In the genomic region with DNA sequence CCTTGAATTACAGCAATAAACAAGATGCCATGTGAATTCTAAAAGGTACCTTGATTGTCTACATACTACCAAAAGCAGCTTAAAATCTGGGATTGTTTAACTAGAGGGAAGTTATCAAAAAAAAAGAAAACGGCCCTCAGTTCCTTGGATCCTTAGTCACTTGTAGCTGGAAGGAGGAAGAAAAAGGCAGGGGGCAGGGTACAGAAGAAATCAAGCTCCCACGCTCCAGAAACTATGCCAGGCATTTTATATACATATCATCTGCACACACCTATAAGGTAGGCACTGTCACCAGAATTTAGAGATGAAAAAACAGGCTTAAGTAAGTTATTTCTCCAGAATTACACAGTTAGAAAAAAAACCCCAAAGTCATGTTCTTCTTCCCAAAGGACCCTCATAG, we compare ENCODE assay signal across 20 cellular contexts.
DNase-seq lines count a peak whose midpoint lies in the region; ATAC-seq, FAIRE-seq and TF ChIP-seq lines count a peak whose summit lies in the region.
"Had no signal": no experiment of that assay in that cellular context is flagged by ENCODE, and none has a peak within 500 bp of the region (broad histone marks: within the 10 kb centered on the region; RNA-seq: fewer than 3 reads in every experiment).

No MANE protein-coding gene starts in this region.

- peaks cover 12% of the 10 kb centered on the region; the same call in 1 of the 2 replicates for H3F3A ChIP-seq in GM23248 (ENCODE audit: insufficient read depth)

- FAIRE-seq in pancreas (lab: Jason Lieb, UNC): no peak
- FAIRE-seq: A549, D721Med, G401.6, GM12891, GM19239 had no signal

- 49 to 63% methylated on average over 2 of the region's 2 CpGs for WGBS in GM23248 (ENCODE audit: low coverage in 1 of 2, low lambda C conversion rate in 2 of 2, missing lambda C conversion rate in 2 of 2), 2 experiments
- 65 to 78% methylated on average over 2 of the region's 2 CpGs for WGBS in pancreas, 2 donors

- H3K27ac ChIP-seq in GM23248 (no peak overlapping the region), pancreas (no peak overlapping the region)
- H3K27ac ChIP-seq: 22Rv1; A549; BLaER1 treated with 17β-estradiol and CSF1 and Interleukin-3, amounts not matched to agents 10 nM and 100 nM; C4-2B had no signal

- no peaks in the 10 kb centered on the region for H3K9me2 ChIP-seq in GM23248 (ENCODE audit: insufficient read depth)

- H3K9ac ChIP-seq in GM23248: no peak overlapping the region
- H3K9ac ChIP-seq: BLaER1 treated with 17β-estradiol and CSF1 and Interleukin-3, amounts not matched to agents 10 nM and 100 nM had no signal

- peak; percentile 31 for ATAC-seq in left colon
- no peak for ATAC-seq in pancreas
- ATAC-seq: A549; CD8-positive, alpha-beta T cell had no signal

- no peaks in the 10 kb centered on the region for H3K9me3 ChIP-seq in GM23248 (ENCODE audit: low read depth)
- H3K9me3 ChIP-seq in pancreas: no peaks in the 10 kb centered on the region

- no peaks in the 10 kb centered on the region for H4K20me1 ChIP-seq in GM23248 (ENCODE audit: insufficient read depth)
- H4K20me1 ChIP-seq: BLaER1 treated with 17β-estradiol and CSF1 and Interleukin-3, amounts not matched to agents 10 nM and 100 nM had no signal

- H3K36me3 ChIP-seq in GM23248 (ENCODE audit: low read depth) (no peaks in the 10 kb centered on the region), pancreas (no peaks in the 10 kb centered on the region)

- H3K4me3 ChIP-seq in GM23248 (no peak overlapping the region), pancreas (no peak overlapping the region)
- H3K4me3 ChIP-seq: A549; BLaER1 treated with 17β-estradiol and CSF1 and Interleukin-3, amounts not matched to agents 10 nM and 100 nM had no signal

- no peak overlapping the region for H3K4me2 ChIP-seq in GM23248 (ENCODE audit: unreplicated experiment)
- H3K4me2 ChIP-seq: A549; BLaER1 treated with 17β-estradiol and CSF1 and Interleukin-3, amounts not matched to agents 10 nM and 100 nM had no signal

- no peak for TF ChIP-seq CTCF in pancreas (IDR thresholded peaks at IDR 0.05)

- H3K79me2 ChIP-seq in GM23248 (ENCODE audit: insufficient read depth): no peaks in the 10 kb centered on the region

- in situ Hi-C loops in GM23248 (cut with MboI): no loop called here

- intact Hi-C loops in left colon (cut with DNase I, micrococcal nuclease): no loop called here
- intact Hi-C loops in pancreas (cut with DNase I): no loop called here

- peaks cover 7% of the 10 kb centered on the region; the same call in 1 of the 2 replicates for H3K4me1 ChIP-seq in GM23248 (ENCODE audit: insufficient read depth)
- no peaks in the 10 kb centered on the region for H3K4me1 ChIP-seq in pancreas
- H3K4me1 ChIP-seq: A549, Caco-2 had no signal

- peak; percentile 19 for DNase-seq in GM23248
- no peak for DNase-seq in left colon
- DNase-seq in putamen (ENCODE audit: low spot score): peak; percentile 51
- no peak for DNase-seq in activated T-cell treated with anti-CD3 and anti-CD28 coated beads for 4 hours
- DNase-seq in pancreas: no peak
- DNase-seq: AML-193; Caco-2; Calu3; CD4-positive, alpha-beta T cell; CD8-positive, alpha-beta T cell; DMS79 treated with DMSO at 0.1 percent for 48 hours; GF-D8 had no signal

- H3K27me3 ChIP-seq in GM23248 (replicated peaks; ENCODE audit: insufficient read depth) (no peaks in the 10 kb centered on the region), pancreas (no peaks in the 10 kb centered on the region)
- H3K27me3 ChIP-seq: BLaER1 treated with 17β-estradiol and CSF1 and Interleukin-3, amounts not matched to agents 10 nM and 100 nM had no signal

- H2AFZ ChIP-seq in GM23248: no peak overlapping the region

Comparison
In these comparisons a context has a peak if more than half of its experiments do, and no peak if none do; other contexts are left out.
1. DNase-seq: peak in GM23248 (single experiment) and putamen (single experiment); none in left colon (0 of 2), activated T-cell treated with anti-CD3 and anti-CD28 coated beads for 4 hours (single experiment) and pancreas (0 of 6).